8 cellular contexts compared by ENCODE assay signal in genomic region chr20:4726710-4727391, GRCh38. TPM values are rescaled to one million over a fixed set of nuclear protein-coding genes. Genes with fewer than 3 reads are reported as not detected.
DNase-seq lines count a peak whose midpoint lies in the region; ATAC-seq and TF ChIP-seq lines count a peak whose summit lies in the region.

No MANE protein-coding gene starts in this region.

- H3K4me1 Mint-ChIP-seq in endothelial cell (ENCODE audit: unreplicated experiment), result peaks cover 72% of the 10 kb centered on the region

- ATAC-seq in GM21619 (IDR thresholded peaks at IDR 0.05; ENCODE audit: unreplicated experiment), result peak; percentile 47

- DNase-seq in AG08396 (ENCODE audit: low spot score), result peak; percentile 30
- DNase-seq in T-helper 1 cell, result peak in 3 of 5 donors; percentile 14 to 55 (median 38)
- no peak for DNase-seq in endothelial cell (ENCODE audit: low spot score)
- DNase-seq in stimulated activated CD4-positive, alpha-beta T cell treated with anti-CD3 and anti-CD28 coated beads, Interleukin-12 subunit alpha, Interleukin-12 subunit beta, amount 100 ng/mL, for 4 hours, result peak; percentile 21
- no peak for DNase-seq in NCI-H2107 treated with DMSO at 0.1 percent for 48 hours (lab: John Stamatoyannopoulos, UW; ENCODE audit: unreplicated experiment)
- no peak for DNase-seq in NCI-H187 (lab: John Stamatoyannopoulos, UW)
- no peak for DNase-seq in NCI-H2029 treated with DMSO at 0.1 percent for 48 hours (lab: John Stamatoyannopoulos, UW)

- H3K4me3 Mint-ChIP-seq in endothelial cell (ENCODE audit: unreplicated experiment), result peak overlapping the region; percentile 43

- H3K27me3 Mint-ChIP-seq in endothelial cell (ENCODE audit: unreplicated experiment), result peaks cover 4% of the 10 kb centered on the region

- H3K36me3 Mint-ChIP-seq in endothelial cell (ENCODE audit: low read depth, unreplicated experiment), result peaks cover 41% of the 10 kb centered on the region

- H3K9me3 Mint-ChIP-seq in endothelial cell (ENCODE audit: unreplicated experiment), result no peaks in the 10 kb centered on the region

- TF ChIP-seq CTCF in endothelial cell (IDR thresholded peaks at IDR 0.05; ENCODE audit: unreplicated experiment), result no peak

- H3K27ac Mint-ChIP-seq in endothelial cell (ENCODE audit: unreplicated experiment), result peak overlapping the region; percentile 34

RNA-seq across cellular contexts. Expression of gene PRND, which starts 5.1 kb away (rescaled TPM):
- 371 TPM for total RNA-seq in endothelial cell (ENCODE audit: unreplicated experiment)

RNA-seq across cellular contexts. Expression of gene PRNP, which starts 40.6 kb away (rescaled TPM):
- total RNA-seq in endothelial cell (ENCODE audit: unreplicated experiment), result 157 TPM

Comparison
In these comparisons a context has a peak if more than half of its experiments do, and no peak if none do; other contexts are left out.
1. DNase-seq: peak in AG08396 (single experiment), T-helper 1 cell (3 of 5) and stimulated activated CD4-positive, alpha-beta T cell treated with anti-CD3 and anti-CD28 coated beads, Interleukin-12 subunit alpha, Interleukin-12 subunit beta, amount 100 ng/mL, for 4 hours (single experiment); none in endothelial cell (single experiment), NCI-H2107 treated with DMSO at 0.1 percent for 48 hours (single experiment), NCI-H187 (0 of 2) and NCI-H2029 treated with DMSO at 0.1 percent for 48 hours (single experiment).